8 cellular contexts compared by ENCODE assay signal in the genomic region with DNA sequence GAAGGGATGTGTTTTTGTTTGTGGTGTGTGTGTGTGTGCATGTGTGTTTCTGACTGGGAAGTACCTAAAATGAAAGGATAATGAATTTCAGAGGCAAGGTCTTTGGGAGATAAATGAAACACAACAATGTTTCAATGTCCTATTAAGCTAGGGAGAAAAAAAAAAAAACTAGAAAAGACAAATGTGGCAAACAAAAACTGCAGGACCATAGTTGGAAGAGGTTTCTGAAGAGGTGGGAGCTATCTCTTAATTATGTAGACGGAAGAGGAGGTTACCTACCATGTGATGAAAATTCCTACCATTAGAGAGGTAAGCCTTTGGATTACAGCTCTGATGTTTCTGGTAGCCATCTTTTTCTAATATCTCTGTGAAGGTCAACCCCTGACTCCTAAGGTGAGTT. TPM values are rescaled to one million over a fixed set of nuclear protein-coding genes. Genes with fewer than 3 reads are reported as not detected.
"Had no signal": no experiment of that assay in that cellular context is flagged by ENCODE, and none has a peak within 500 bp of the region (broad histone marks: within the 10 kb centered on the region; RNA-seq: fewer than 3 reads in every experiment).

TRPC5OS (plus strand) TSS at position 301 of the 400 bp plus-strand sequence. CDS start 25,669 bp downstream, outside the sequence.

- H3K27ac ChIP-seq: HL-60 had no signal

- H3K4me1 Mint-ChIP-seq: GM23338, H9 had no signal

- H2AFZ ChIP-seq: GM23338 had no signal

- ATAC-seq: GM23338, HepG2 had no signal

- DNase-seq: H9, HCEC 1CT had no signal

- H3K4me3 Mint-ChIP-seq: GM23338, H9, IgD-negative memory B cell had no signal

- H3K27ac Mint-ChIP-seq: GM23338, H9, IgD-negative memory B cell had no signal

- H3K9me3 Mint-ChIP-seq: GM23338, IgD-negative memory B cell had no signal

- H3K4me3 ChIP-seq: GM23338 had no signal

- FAIRE-seq: H1, H54, HepG2 had no signal

- H3K4me2 ChIP-seq: GM23338 had no signal

RNA-seq across cellular contexts. Expression of gene TRPC5OS, which starts in this region (rescaled TPM):
- total RNA-seq: GM23338, H1, H9, HepG2 had no signal
- polyA plus RNA-seq: GM23338, H1, HepG2, IgD-negative memory B cell had no signal
